9 cellular contexts compared by ENCODE assay signal in genomic region chr6:31058128-31058894, GRCh38. TPM values are rescaled to one million over a fixed set of nuclear protein-coding genes. Genes with fewer than 3 reads are reported as not detected.
A peak's percentile ranks its signal among the peaks of the same experiment; 100 is the strongest.
DNase-seq lines count a peak whose midpoint lies in the region; TF ChIP-seq lines count a peak whose summit lies in the region.
"Had no signal": no experiment of that assay in that cellular context is flagged by ENCODE, and none has a peak within 500 bp of the region (broad histone marks: within the 10 kb centered on the region; RNA-seq: fewer than 3 reads in every experiment).

No MANE protein-coding gene starts in this region.

- POLR2A ChIA-PET in A673 (lab: Charles Lee; ENCODE audit: low non-redundant PET) (no interaction called here), OCI-LY7 (lab: Charles Lee) (no interaction called here)

- H4K20me1 ChIP-seq in OCI-LY7 (ENCODE audit: insufficient read depth, low read length), result no peaks in the 10 kb centered on the region

- no peaks in the 10 kb centered on the region for H3K36me3 Mint-ChIP-seq in progenitor cell of endocrine pancreas (ENCODE audit: insufficient read depth)

- no peak overlapping the region for H2AFZ ChIP-seq in OCI-LY7 (ENCODE audit: low read length)

- H3K36me3 ChIP-seq in A673 (ENCODE audit: insufficient read depth, low read length, poor library complexity, severe bottlenecking) (no peaks in the 10 kb centered on the region), OCI-LY7 (ENCODE audit: insufficient read depth, low read length) (no peaks in the 10 kb centered on the region)

- peaks cover 21% of the 10 kb centered on the region for H3K4me1 ChIP-seq in A673 (ENCODE audit: insufficient read depth, low read length, poor library complexity, severe bottlenecking)
- no peaks in the 10 kb centered on the region for H3K4me1 ChIP-seq in OCI-LY7 (ENCODE audit: insufficient read depth, low read length, poor library complexity, severe bottlenecking)

- no peaks in the 10 kb centered on the region for H3K9me2 ChIP-seq in OCI-LY7 (ENCODE audit: insufficient read depth, low read length)

- TF ChIP-seq POLR2A in erythroblast (IDR thresholded peaks at IDR 0.05; ENCODE audit: low read length), result no peak

- peak; percentile 59 for DNase-seq in A673 (ENCODE audit: low spot score)
- peak; percentile 35 for DNase-seq in GM12865 (ENCODE audit: low read depth)
- peak; percentile 12 for DNase-seq in OCI-LY7 (ENCODE audit: low spot score)
- peak; percentile 12 to 21 for DNase-seq in erythroblast (lab: John Stamatoyannopoulos, UW)
- DNase-seq in progenitor cell of endocrine pancreas (ENCODE audit: low spot score, unreplicated experiment), result no peak
- no peak for DNase-seq in DMS79 (lab: John Stamatoyannopoulos, UW)
- DNase-seq in stimulated activated CD4-positive, alpha-beta T cell treated with anti-CD3 and anti-CD28 coated beads, Interleukin-1b, Interleukin-23, amount 100 ng/mL, for 48 hours, result no peak
- DNase-seq in SK-N-DZ (ENCODE audit: low spot score), result no peak

- H3K4me1 Mint-ChIP-seq in progenitor cell of endocrine pancreas (ENCODE audit: low read depth), result no peaks in the 10 kb centered on the region

- H3K9me3 Mint-ChIP-seq in progenitor cell of endocrine pancreas (ENCODE audit: low read depth), result no peaks in the 10 kb centered on the region

- BruUV-seq in A673 (replicated peaks; lab: Mats Ljungman, UMichigan) (no TSS peak), OCI-LY7 (replicated peaks; lab: Mats Ljungman, UMichigan) (no TSS peak)

- H3K27me3 Mint-ChIP-seq in progenitor cell of endocrine pancreas, result peaks cover 20% of the 10 kb centered on the region

- intact Hi-C loops in A673 (cut with micrococcal nuclease; ENCODE audit: unreplicated experiment) (no loop called here), OCI-LY7 (cut with micrococcal nuclease; ENCODE audit: unreplicated experiment) (no loop called here)

- no peaks in the 10 kb centered on the region for H3K79me2 ChIP-seq in OCI-LY7 (ENCODE audit: insufficient read depth, low read depth, low read length)

- H3K27ac ChIP-seq in A673 (ENCODE audit: low read depth, low read length, poor library complexity, severe bottlenecking) (no peak overlapping the region), OCI-LY7 (ENCODE audit: low read depth, low read length, poor library complexity, severe bottlenecking) (no peak overlapping the region)

- no peak overlapping the region for H3K27ac Mint-ChIP-seq in progenitor cell of endocrine pancreas

- H3K4me3 ChIP-seq in A673 (ENCODE audit: low read depth, low read length, poor library complexity, severe bottlenecking), result no peak overlapping the region
- H3K4me3 ChIP-seq in GM12865 (ENCODE audit: low read depth, low read length), result no peak overlapping the region
- no peak overlapping the region for H3K4me3 ChIP-seq in OCI-LY7 (ENCODE audit: low read depth, low read length, poor library complexity, severe bottlenecking)

- no peak overlapping the region for H3K4me2 ChIP-seq in OCI-LY7 (ENCODE audit: low read length)

- TF ChIP-seq CTCF in A673 (conservative IDR thresholded peaks at IDR 0.05; ENCODE audit: low read depth, low read length) (peak; percentile 68), GM12865 (IDR thresholded peaks at IDR 0.05; ENCODE audit: insufficient read depth, low read depth, low read length, missing control alignments) (peak; percentile 50), OCI-LY7 (conservative IDR thresholded peaks at IDR 0.05; ENCODE audit: low read length) (peak; percentile 67), progenitor cell of endocrine pancreas (IDR thresholded peaks at IDR 0.05; ENCODE audit: unreplicated experiment) (peak; percentile 60)

- no peak overlapping the region for H3K4me3 Mint-ChIP-seq in progenitor cell of endocrine pancreas (ENCODE audit: low read depth)

- no peaks in the 10 kb centered on the region for H3K27me3 ChIP-seq in A673 (replicated peaks; ENCODE audit: insufficient read depth, low read depth, low read length, poor library complexity)

- CTCF ChIA-PET in A673 (lab: Charles Lee), result no interaction called here
- CTCF ChIA-PET in OCI-LY7 (lab: Charles Lee; ENCODE audit: unreplicated experiment), result no interaction called here

- H3K9me3 ChIP-seq in A673 (ENCODE audit: low read depth, low read length, poor library complexity, severe bottlenecking) (no peaks in the 10 kb centered on the region), OCI-LY7 (ENCODE audit: low read length) (no peaks in the 10 kb centered on the region)

RNA-seq across cellular contexts. Expression of gene MUC22, which starts 48.0 kb away (rescaled TPM):
- total RNA-seq in A673 (2021), result not detected in 2 replicates
- not detected in 2 replicates for total RNA-seq in OCI-LY7 (2014; rRNA removed; shearing (Covaris generic))
- not detected in 2 replicates for total RNA-seq in OCI-LY7 (2022)
- total RNA-seq in progenitor cell of endocrine pancreas, result not detected in 2 replicates
- not detected in 2 replicates for polyA plus RNA-seq in SK-N-DZ (2014; cell fraction: cytosol; rRNA removed)
- not detected in 2 replicates for polyA plus RNA-seq in SK-N-DZ (2014; cell fraction: nucleus; rRNA removed)
- total RNA-seq: subcutaneous adipose tissue had no signal

RNA-seq across cellular contexts. Expression of gene C6orf15, which starts 54.1 kb away (rescaled TPM):
- total RNA-seq in A673 (2021), result not detected in 2 replicates
- not detected in 2 replicates for total RNA-seq in OCI-LY7 (2014; rRNA removed; shearing (Covaris generic))
- total RNA-seq in OCI-LY7 (2022), result not detected in 2 replicates
- not detected in 2 replicates for total RNA-seq in progenitor cell of endocrine pancreas
- polyA plus RNA-seq in SK-N-DZ (2014; cell fraction: cytosol; rRNA removed), result not detected in 2 replicates
- not detected in 2 replicates for polyA plus RNA-seq in SK-N-DZ (2014; cell fraction: nucleus; rRNA removed)
- total RNA-seq: subcutaneous adipose tissue had no signal

RNA-seq across cellular contexts. Expression of gene PSORS1C1, which starts 56.3 kb away (rescaled TPM):
- 0.74 TPM in 1 of 2 replicates, not detected in the other for total RNA-seq in A673 (2021)
- not detected in 2 replicates for total RNA-seq in OCI-LY7 (2014; rRNA removed; shearing (Covaris generic))
- total RNA-seq in OCI-LY7 (2022), result not detected in 2 replicates
- not detected in 2 replicates for total RNA-seq in progenitor cell of endocrine pancreas
- polyA plus RNA-seq in SK-N-DZ (2014; cell fraction: cytosol; rRNA removed), result 0.16 TPM in 1 of 2 replicates, not detected in the other
- not detected in 2 replicates for polyA plus RNA-seq in SK-N-DZ (2014; cell fraction: nucleus; rRNA removed)

Comparison
In these comparisons a context has a peak if more than half of its experiments do, and no peak if none do; other contexts are left out.
1. DNase-seq: peak in A673 (single experiment), GM12865 (single experiment), OCI-LY7 (single experiment) and erythroblast (2 of 2); none in progenitor cell of endocrine pancreas (single experiment), DMS79 (single experiment), stimulated activated CD4-positive, alpha-beta T cell treated with anti-CD3 and anti-CD28 coated beads, Interleukin-1b, Interleukin-23, amount 100 ng/mL, for 48 hours (single experiment) and SK-N-DZ (single experiment).
2. Peak in every context shown above with its lines, with median percentiles within 50 percentile points of each other: CTCF ChIP-seq.